ENCODE assay signal across 20 cellular contexts in genomic region chr2:446963-447540, GRCh38.
"Had no signal": no experiment of that assay in that cellular context is flagged by ENCODE, and none has a peak within 500 bp of the region (broad histone marks: within the 10 kb centered on the region; RNA-seq: fewer than 3 reads in every experiment).

No MANE protein-coding gene starts in this region.

- H3K36me3 Mint-ChIP-seq: activated CD4-positive, alpha-beta memory T cell treated with anti-CD3 and anti-CD28 coated beads for 36 hours; activated naive CD4-positive, alpha-beta T cell treated with anti-CD3 and anti-CD28 coated beads, Interleukin-2, amount 50 U/mL, for 72 hours; immature natural killer cell; natural killer cell had no signal

- H3K9me3 Mint-ChIP-seq: activated CD4-positive, alpha-beta memory T cell treated with anti-CD3 and anti-CD28 coated beads for 36 hours; activated naive CD4-positive, alpha-beta T cell treated with anti-CD3 and anti-CD28 coated beads, Interleukin-2, amount 50 U/mL, for 72 hours; activated T-helper 1 cell treated with anti-CD3 and anti-CD28 coated beads, Interleukin-12 subunit alpha, Interleukin-12 subunit beta, Interleukin-2, Interleukin-4 antibody, amounts not matched to agents 30 ng/mL and 10 ng/mL and 1 ng/mL, durations not matched to agents 14 hours and 24 hours and 36 hours; immature natural killer cell; natural killer cell; stimulated activated naive CD8-positive, alpha-beta T cell treated with anti-CD3 and anti-CD28 coated beads, Interleukin-15, Interleukin-2, amounts not matched to agents 100 ng/mL and 50 ng/mL, for 24 hours had no signal

- H3K4me1 ChIP-seq: adrenal gland, breast epithelium, gastrocnemius medialis, heart left ventricle, parathyroid adenoma, transverse colon, vagina had no signal

- ATAC-seq: activated CD4-positive, alpha-beta T cell treated with anti-CD3 and anti-CD28 coated beads for 36 hours; activated naive CD4-positive, alpha-beta T cell treated with anti-CD3 and anti-CD28 coated beads, Interleukin-2, amount 50 U/mL, for 72 hours; esophagus mucosa; gastrocnemius medialis; heart left ventricle; natural killer cell had no signal

- DNase-seq: activated CD4-positive, alpha-beta memory T cell treated with anti-CD3 and anti-CD28 coated beads for 36 hours; activated CD4-positive, alpha-beta T cell treated with anti-CD3 and anti-CD28 coated beads for 36 hours; activated gamma-delta T cell treated with Interleukin-2 at 50 U/mL for 16 hours; activated T-cell treated with anti-CD3 and anti-CD28 coated beads for 4 hours; adrenal gland; effector CD8-positive, alpha-beta T cell; gastrocnemius medialis; heart left ventricle; immature natural killer cell; natural killer cell; stimulated activated CD4-positive, alpha-beta T cell treated with anti-CD3 and anti-CD28 coated beads, Interleukin-12 subunit alpha, Interleukin-12 subunit beta, amount 100 ng/mL, for 4 hours; stimulated activated CD4-positive, alpha-beta T cell treated with anti-CD3 and anti-CD28 coated beads, Interleukin-2, amount 100 ng/mL, for 24 hours; transverse colon had no signal

- H3K36me3 ChIP-seq: adrenal gland, breast epithelium, gastrocnemius medialis, heart left ventricle, transverse colon, vagina had no signal

- H3K27ac ChIP-seq: adrenal gland, breast epithelium, gastrocnemius medialis, heart left ventricle, parathyroid adenoma, transverse colon, vagina had no signal

- H3K4me3 Mint-ChIP-seq: activated CD4-positive, alpha-beta memory T cell treated with anti-CD3 and anti-CD28 coated beads for 36 hours; activated CD4-positive, alpha-beta T cell treated with anti-CD3 and anti-CD28 coated beads for 36 hours; activated T-helper 1 cell treated with anti-CD3 and anti-CD28 coated beads, Interleukin-12 subunit alpha, Interleukin-12 subunit beta, Interleukin-2, Interleukin-4 antibody, amounts not matched to agents 30 ng/mL and 10 ng/mL and 1 ng/mL, durations not matched to agents 14 hours and 24 hours and 36 hours; immature natural killer cell; natural killer cell; stimulated activated naive CD8-positive, alpha-beta T cell treated with anti-CD3 and anti-CD28 coated beads, Interleukin-15, Interleukin-2, amounts not matched to agents 100 ng/mL and 50 ng/mL, for 24 hours had no signal

- H3K27me3 Mint-ChIP-seq: stimulated activated naive CD8-positive, alpha-beta T cell treated with anti-CD3 and anti-CD28 coated beads, Interleukin-15, Interleukin-2, amounts not matched to agents 100 ng/mL and 50 ng/mL, for 24 hours had no signal

- H3K27ac Mint-ChIP-seq: activated CD4-positive, alpha-beta memory T cell treated with anti-CD3 and anti-CD28 coated beads for 36 hours; activated CD4-positive, alpha-beta T cell treated with anti-CD3 and anti-CD28 coated beads for 36 hours; activated naive CD4-positive, alpha-beta T cell treated with anti-CD3 and anti-CD28 coated beads, Interleukin-2, amount 50 U/mL, for 72 hours; activated T-helper 1 cell treated with anti-CD3 and anti-CD28 coated beads, Interleukin-12 subunit alpha, Interleukin-12 subunit beta, Interleukin-2, Interleukin-4 antibody, amounts not matched to agents 30 ng/mL and 10 ng/mL and 1 ng/mL, durations not matched to agents 14 hours and 24 hours and 36 hours; natural killer cell; stimulated activated naive CD8-positive, alpha-beta T cell treated with anti-CD3 and anti-CD28 coated beads, Interleukin-15, Interleukin-2, amounts not matched to agents 100 ng/mL and 50 ng/mL, for 24 hours had no signal

- H3K27me3 ChIP-seq: adrenal gland, breast epithelium, gastrocnemius medialis, transverse colon, vagina had no signal

- H3K9me3 ChIP-seq: adrenal gland, breast epithelium, gastrocnemius medialis, heart left ventricle, transverse colon, vagina had no signal

- H3K4me3 ChIP-seq: adrenal gland, breast epithelium, gastrocnemius medialis, heart left ventricle, transverse colon, vagina had no signal
